Comparison of ENCODE assay signal across 1 cellular context in genomic region chr13:40632915-40633314, GRCh38.
TF ChIP-seq lines count a peak whose summit lies in the region.

No MANE protein-coding gene starts in this region.

TF ChIP-seq in SK-N-SH, 30 proteins besides CTCF, POLR2A, EP300 and RAD21 (continued from another document):
- TF ChIP-seq REST (IDR thresholded peaks at IDR 0.05; ENCODE audit: low read depth, low read length) (no peak), RFX5 (IDR thresholded peaks at IDR 0.05; ENCODE audit: low read length) (no peak), PBX3 (IDR thresholded peaks at IDR 0.05) (no peak), FOXM1 (IDR thresholded peaks at IDR 0.05; ENCODE audit: low read depth) (no peak), RCOR1 (IDR thresholded peaks at IDR 0.05; ENCODE audit: low read length) (no peak), USF1 (IDR thresholded peaks at IDR 0.05; ENCODE audit: borderline replicate concordance, low read depth) (no peak)
TF ChIP-seq in SK-N-SH: peak in this region for 0.
